Comparison of ENCODE assay signal across 1 cellular context in the genomic region with DNA sequence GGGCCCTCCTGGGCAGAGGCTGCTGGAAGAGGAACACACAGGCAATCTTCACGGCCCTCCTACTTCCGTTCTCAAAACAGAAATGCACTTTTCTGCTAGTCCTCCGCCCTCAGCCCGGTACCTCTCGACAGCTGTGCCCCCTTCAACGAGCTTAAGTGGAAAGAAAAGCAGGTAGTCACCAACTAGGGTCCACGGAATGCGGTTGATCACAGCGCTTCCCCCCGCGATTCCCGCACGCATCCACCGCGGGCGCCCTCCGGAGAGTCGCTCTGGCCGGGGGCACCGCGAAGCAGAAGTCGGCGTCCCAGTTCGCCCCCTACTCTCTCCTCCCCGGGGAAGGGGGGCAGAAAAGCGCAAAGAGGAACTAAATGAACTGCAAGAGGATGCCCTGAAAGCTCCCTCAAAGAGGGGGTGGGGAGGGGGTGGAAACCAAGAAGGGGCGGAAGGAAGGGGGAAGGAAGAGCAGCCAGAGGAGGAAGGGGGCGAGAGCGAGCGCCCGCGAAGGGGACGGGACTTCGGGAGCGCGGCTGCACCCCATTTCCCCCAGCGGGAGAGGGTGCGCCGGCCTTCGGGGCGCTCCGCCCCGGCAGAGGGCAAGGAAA.
TF ChIP-seq lines count a peak whose summit lies in the region.

No MANE protein-coding gene starts in this region.

TF ChIP-seq in HepG2, 621 proteins besides CTCF, POLR2A, EP300 and RAD21 (continued from another document and continues in another):
- TF ChIP-seq ZNF800 (CRISPR knock-in tag; IDR thresholded peaks at IDR 0.05) (no peak), FOXJ3 (CRISPR knock-in tag; IDR thresholded peaks at IDR 0.05; ENCODE audit: borderline replicate concordance) (no peak), HOXD1 (CRISPR knock-in tag; IDR thresholded peaks at IDR 0.05) (no peak), ZNF329 (CRISPR knock-in tag; IDR thresholded peaks at IDR 0.05; ENCODE audit: low read depth) (no peak), ZNF672 (CRISPR knock-in tag; IDR thresholded peaks at IDR 0.05) (no peak), ZNF20 (CRISPR knock-in tag; IDR thresholded peaks at IDR 0.05) (no peak), CBX1 (IDR thresholded peaks at IDR 0.05; ENCODE audit: low read depth) (no peak), ISX (CRISPR knock-in tag; conservative IDR thresholded peaks at IDR 0.05) (no peak), FOXK1 (CRISPR knock-in tag; IDR thresholded peaks at IDR 0.05; ENCODE audit: borderline replicate concordance, low read depth) (no peak), FOXM1 (CRISPR knock-in tag; IDR thresholded peaks at IDR 0.05) (no peak), ZBTB10 (CRISPR knock-in tag; IDR thresholded peaks at IDR 0.05; ENCODE audit: borderline replicate concordance) (peak; percentile 18; the same call in 1 of the 2 replicates), MAFF (IDR thresholded peaks at IDR 0.05; ENCODE audit: low read depth, low read length) (no peak), KLF6 (CRISPR knock-in tag; IDR thresholded peaks at IDR 0.05) (no peak), RFX3 (CRISPR knock-in tag; IDR thresholded peaks at IDR 0.05) (no peak), ZNF747 (CRISPR knock-in tag; IDR thresholded peaks at IDR 0.05; ENCODE audit: borderline replicate concordance) (no peak), IKZF1 (IDR thresholded peaks at IDR 0.05) (no peak), KDM5A (IDR thresholded peaks at IDR 0.05; ENCODE audit: borderline replicate concordance, low read length) (peak; percentile 62; the same call in 1 of the 2 replicates), HNRNPL (IDR thresholded peaks at IDR 0.05; ENCODE audit: low read depth, low read length) (no peak), ZMYM4 (CRISPR knock-in tag; IDR thresholded peaks at IDR 0.05) (0 out of 2 replicates have a peak, but pooled peaks have one; percentile 21), TGIF2 (CRISPR knock-in tag; IDR thresholded peaks at IDR 0.05) (no peak), ZNF792 (CRISPR knock-in tag; IDR thresholded peaks at IDR 0.05) (peak; percentile 55; the same call in 1 of the 2 replicates), ZKSCAN1 (IDR thresholded peaks at IDR 0.05; ENCODE audit: low read length) (no peak), RXRA (CRISPR knock-in tag; IDR thresholded peaks at IDR 0.05) (no peak; the same call in 1 of the 2 replicates), SAP130 (CRISPR knock-in tag; IDR thresholded peaks at IDR 0.05; ENCODE audit: low read depth) (no peak; the same call in 1 of the 2 replicates)
- TF ChIP-seq, protein P1, sequence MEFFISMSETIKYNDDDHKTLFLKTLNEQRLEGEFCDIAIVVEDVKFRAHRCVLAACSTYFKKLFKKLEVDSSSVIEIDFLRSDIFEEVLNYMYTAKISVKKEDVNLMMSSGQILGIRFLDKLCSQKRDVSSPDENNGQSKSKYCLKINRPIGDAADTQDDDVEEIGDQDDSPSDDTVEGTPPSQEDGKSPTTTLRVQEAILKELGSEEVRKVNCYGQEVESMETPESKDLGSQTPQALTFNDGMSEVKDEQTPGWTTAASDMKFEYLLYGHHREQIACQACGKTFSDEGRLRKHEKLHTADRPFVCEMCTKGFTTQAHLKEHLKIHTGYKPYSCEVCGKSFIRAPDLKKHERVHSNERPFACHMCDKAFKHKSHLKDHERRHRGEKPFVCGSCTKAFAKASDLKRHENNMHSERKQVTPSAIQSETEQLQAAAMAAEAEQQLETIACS (CRISPR knock-in tag; IDR thresholded peaks at IDR 0.05), result no peak
- TF ChIP-seq, protein P2, sequence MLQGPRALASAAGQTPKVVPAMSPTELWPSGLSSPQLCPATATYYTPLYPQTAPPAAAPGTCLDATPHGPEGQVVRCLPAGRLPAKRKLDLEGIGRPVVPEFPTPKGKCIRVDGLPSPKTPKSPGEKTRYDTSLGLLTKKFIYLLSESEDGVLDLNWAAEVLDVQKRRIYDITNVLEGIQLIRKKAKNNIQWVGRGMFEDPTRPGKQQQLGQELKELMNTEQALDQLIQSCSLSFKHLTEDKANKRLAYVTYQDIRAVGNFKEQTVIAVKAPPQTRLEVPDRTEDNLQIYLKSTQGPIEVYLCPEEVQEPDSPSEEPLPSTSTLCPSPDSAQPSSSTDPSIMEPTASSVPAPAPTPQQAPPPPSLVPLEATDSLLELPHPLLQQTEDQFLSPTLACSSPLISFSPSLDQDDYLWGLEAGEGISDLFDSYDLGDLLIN (CRISPR knock-in tag; IDR thresholded peaks at IDR 0.05; ENCODE audit: borderline replicate concordance), result no peak
- TF ChIP-seq, protein P3, sequence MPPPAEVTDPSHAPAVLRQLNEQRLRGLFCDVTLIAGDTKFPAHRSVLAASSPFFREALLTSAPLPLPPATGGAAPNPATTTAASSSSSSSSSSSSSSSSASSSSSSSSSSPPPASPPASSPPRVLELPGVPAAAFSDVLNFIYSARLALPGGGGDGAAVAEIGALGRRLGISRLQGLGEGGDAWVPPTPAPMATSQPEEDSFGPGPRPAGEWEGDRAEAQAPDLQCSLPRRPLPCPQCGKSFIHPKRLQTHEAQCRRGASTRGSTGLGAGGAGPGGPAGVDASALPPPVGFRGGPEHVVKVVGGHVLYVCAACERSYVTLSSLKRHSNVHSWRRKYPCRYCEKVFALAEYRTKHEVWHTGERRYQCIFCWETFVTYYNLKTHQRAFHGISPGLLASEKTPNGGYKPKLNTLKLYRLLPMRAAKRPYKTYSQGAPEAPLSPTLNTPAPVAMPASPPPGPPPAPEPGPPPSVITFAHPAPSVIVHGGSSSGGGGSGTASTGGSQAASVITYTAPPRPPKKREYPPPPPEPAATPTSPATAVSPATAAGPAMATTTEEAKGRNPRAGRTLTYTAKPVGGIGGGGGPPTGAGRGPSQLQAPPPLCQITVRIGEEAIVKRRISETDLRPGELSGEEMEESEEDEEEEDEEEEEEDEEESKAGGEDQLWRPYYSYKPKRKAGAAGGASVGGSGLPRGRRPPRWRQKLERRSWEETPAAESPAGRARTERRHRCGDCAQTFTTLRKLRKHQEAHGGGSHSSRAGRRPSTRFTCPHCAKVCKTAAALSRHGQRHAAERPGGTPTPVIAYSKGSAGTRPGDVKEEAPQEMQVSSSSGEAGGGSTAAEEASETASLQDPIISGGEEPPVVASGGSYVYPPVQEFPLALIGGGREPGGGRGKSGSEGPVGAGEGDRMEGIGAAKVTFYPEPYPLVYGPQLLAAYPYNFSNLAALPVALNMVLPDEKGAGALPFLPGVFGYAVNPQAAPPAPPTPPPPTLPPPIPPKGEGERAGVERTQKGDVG (CRISPR knock-in tag; IDR thresholded peaks at IDR 0.05; ENCODE audit: borderline replicate concordance), result no peak
- TF ChIP-seq, protein P4, sequence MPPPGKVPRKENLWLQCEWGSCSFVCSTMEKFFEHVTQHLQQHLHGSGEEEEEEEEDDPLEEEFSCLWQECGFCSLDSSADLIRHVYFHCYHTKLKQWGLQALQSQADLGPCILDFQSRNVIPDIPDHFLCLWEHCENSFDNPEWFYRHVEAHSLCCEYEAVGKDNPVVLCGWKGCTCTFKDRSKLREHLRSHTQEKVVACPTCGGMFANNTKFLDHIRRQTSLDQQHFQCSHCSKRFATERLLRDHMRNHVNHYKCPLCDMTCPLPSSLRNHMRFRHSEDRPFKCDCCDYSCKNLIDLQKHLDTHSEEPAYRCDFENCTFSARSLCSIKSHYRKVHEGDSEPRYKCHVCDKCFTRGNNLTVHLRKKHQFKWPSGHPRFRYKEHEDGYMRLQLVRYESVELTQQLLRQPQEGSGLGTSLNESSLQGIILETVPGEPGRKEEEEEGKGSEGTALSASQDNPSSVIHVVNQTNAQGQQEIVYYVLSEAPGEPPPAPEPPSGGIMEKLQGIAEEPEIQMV (CRISPR knock-in tag; IDR thresholded peaks at IDR 0.05; ENCODE audit: low read depth), result no peak
- TF ChIP-seq, protein P5, sequence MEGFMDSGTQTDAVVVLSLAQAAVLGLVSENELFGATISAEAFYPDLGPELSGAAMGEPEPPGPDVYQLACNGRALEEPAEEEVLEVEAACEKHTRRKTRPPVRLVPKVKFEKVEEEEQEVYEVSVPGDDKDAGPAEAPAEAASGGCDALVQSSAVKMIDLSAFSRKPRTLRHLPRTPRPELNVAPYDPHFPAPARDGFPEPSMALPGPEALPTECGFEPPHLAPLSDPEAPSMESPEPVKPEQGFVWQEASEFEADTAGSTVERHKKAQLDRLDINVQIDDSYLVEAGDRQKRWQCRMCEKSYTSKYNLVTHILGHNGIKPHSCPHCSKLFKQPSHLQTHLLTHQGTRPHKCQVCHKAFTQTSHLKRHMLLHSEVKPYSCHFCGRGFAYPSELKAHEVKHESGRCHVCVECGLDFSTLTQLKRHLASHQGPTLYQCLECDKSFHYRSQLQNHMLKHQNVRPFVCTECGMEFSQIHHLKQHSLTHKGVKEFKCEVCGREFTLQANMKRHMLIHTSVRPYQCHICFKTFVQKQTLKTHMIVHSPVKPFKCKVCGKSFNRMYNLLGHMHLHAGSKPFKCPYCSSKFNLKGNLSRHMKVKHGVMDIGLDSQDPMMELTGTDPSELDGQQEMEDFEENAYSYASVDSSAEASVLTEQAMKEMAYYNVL (CRISPR knock-in tag; IDR thresholded peaks at IDR 0.05; ENCODE audit: borderline replicate concordance), result no peak
- TF ChIP-seq, protein P6, sequence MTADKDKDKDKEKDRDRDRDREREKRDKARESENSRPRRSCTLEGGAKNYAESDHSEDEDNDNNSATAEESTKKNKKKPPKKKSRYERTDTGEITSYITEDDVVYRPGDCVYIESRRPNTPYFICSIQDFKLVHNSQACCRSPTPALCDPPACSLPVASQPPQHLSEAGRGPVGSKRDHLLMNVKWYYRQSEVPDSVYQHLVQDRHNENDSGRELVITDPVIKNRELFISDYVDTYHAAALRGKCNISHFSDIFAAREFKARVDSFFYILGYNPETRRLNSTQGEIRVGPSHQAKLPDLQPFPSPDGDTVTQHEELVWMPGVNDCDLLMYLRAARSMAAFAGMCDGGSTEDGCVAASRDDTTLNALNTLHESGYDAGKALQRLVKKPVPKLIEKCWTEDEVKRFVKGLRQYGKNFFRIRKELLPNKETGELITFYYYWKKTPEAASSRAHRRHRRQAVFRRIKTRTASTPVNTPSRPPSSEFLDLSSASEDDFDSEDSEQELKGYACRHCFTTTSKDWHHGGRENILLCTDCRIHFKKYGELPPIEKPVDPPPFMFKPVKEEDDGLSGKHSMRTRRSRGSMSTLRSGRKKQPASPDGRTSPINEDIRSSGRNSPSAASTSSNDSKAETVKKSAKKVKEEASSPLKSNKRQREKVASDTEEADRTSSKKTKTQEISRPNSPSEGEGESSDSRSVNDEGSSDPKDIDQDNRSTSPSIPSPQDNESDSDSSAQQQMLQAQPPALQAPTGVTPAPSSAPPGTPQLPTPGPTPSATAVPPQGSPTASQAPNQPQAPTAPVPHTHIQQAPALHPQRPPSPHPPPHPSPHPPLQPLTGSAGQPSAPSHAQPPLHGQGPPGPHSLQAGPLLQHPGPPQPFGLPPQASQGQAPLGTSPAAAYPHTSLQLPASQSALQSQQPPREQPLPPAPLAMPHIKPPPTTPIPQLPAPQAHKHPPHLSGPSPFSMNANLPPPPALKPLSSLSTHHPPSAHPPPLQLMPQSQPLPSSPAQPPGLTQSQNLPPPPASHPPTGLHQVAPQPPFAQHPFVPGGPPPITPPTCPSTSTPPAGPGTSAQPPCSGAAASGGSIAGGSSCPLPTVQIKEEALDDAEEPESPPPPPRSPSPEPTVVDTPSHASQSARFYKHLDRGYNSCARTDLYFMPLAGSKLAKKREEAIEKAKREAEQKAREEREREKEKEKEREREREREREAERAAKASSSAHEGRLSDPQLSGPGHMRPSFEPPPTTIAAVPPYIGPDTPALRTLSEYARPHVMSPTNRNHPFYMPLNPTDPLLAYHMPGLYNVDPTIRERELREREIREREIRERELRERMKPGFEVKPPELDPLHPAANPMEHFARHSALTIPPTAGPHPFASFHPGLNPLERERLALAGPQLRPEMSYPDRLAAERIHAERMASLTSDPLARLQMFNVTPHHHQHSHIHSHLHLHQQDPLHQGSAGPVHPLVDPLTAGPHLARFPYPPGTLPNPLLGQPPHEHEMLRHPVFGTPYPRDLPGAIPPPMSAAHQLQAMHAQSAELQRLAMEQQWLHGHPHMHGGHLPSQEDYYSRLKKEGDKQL (CRISPR knock-in tag; IDR thresholded peaks at IDR 0.05; ENCODE audit: low read depth), result no peak
- TF ChIP-seq, protein P7, sequence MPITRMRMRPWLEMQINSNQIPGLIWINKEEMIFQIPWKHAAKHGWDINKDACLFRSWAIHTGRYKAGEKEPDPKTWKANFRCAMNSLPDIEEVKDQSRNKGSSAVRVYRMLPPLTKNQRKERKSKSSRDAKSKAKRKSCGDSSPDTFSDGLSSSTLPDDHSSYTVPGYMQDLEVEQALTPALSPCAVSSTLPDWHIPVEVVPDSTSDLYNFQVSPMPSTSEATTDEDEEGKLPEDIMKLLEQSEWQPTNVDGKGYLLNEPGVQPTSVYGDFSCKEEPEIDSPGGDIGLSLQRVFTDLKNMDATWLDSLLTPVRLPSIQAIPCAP (CRISPR knock-in tag; IDR thresholded peaks at IDR 0.05; ENCODE audit: low read depth), result no peak
- TF ChIP-seq, protein P8, sequence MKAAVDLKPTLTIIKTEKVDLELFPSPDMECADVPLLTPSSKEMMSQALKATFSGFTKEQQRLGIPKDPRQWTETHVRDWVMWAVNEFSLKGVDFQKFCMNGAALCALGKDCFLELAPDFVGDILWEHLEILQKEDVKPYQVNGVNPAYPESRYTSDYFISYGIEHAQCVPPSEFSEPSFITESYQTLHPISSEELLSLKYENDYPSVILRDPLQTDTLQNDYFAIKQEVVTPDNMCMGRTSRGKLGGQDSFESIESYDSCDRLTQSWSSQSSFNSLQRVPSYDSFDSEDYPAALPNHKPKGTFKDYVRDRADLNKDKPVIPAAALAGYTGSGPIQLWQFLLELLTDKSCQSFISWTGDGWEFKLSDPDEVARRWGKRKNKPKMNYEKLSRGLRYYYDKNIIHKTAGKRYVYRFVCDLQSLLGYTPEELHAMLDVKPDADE (CRISPR knock-in tag; IDR thresholded peaks at IDR 0.05), result no peak
